In the genomic region with DNA sequence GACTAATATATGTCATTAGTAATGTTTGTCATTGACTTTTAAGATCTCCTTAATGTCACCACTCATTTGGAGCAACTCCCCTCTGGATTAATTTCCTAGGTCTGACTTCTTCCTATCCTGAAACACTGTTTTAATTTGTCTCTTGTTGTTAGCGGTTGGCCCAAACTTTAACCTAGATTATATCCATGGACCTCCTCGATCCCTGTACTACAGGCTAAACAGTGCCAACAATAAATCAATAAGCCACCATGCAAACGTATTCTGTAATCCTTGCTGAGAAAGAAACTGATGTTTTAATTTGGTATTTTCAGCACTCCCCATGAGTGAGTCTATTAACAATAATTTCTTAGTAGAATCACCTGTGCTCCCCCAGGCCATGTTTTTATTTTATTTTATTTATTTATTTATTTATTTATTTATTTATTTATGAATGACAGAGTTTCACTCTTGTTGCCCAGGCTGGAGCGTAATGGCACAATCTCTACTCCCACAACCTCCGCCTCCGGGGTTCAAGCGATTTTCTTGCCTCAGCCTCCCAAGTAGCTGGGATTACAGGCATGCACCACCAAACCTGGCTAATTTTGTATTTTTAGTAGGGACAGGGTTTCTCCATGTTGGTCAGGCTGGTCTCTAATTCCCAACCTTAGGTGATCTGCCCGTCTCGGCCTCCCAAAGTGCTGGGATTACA, we compare ENCODE assay signal across 31 cellular contexts.
"Had no signal": no experiment of that assay in that cellular context is flagged by ENCODE, and none has a peak within 500 bp of the region (broad histone marks: within the 10 kb centered on the region; RNA-seq: fewer than 3 reads in every experiment).

No MANE protein-coding gene starts in this region.

- DNase-seq: activated B cell treated with CpG ODN at 0.5 μM for 24 hours; activated CD4-positive, alpha-beta memory T cell treated with anti-CD3 and anti-CD28 coated beads for 36 hours; activated CD4-positive, alpha-beta T cell treated with anti-CD3 and anti-CD28 coated beads for 4 hours; activated CD4-positive, alpha-beta T cell treated with anti-CD3 and anti-CD28 coated beads, Interleukin-2, amount 10 ng/mL, durations not matched to agents 24 days and 14 days; activated CD4-positive, alpha-beta T cell treated with anti-CD3 and anti-CD28 coated beads, Interleukin-2, amount 50 U/mL, for 1 hour; activated CD4-positive, alpha-beta T cell treated with anti-CD3 and anti-CD28 coated beads, Interleukin-2, amount 50 U/mL, for 4 hours; activated CD4-positive, CD25-positive, alpha-beta regulatory T cell treated with anti-CD3 and anti-CD28 coated beads, Interleukin-2, amount 50 U/mL, for 72 hours; activated CD8-positive, alpha-beta memory T cell treated with anti-CD3 and anti-CD28 coated beads, Interleukin-2, amount 50 U/mL, for 4 hours; activated CD8-positive, alpha-beta T cell treated with anti-CD3 and anti-CD28 coated beads for 36 hours; activated gamma-delta T cell; activated naive CD4-positive, alpha-beta T cell treated with anti-CD3 and anti-CD28 coated beads, Interleukin-2, amount 10 ng/mL, durations not matched to agents 7 days and 5 days; activated naive CD4-positive, alpha-beta T cell treated with Interleukin-2 at 50 U/mL for 16 hours; activated naive CD8-positive, alpha-beta T cell treated with anti-CD3 and anti-CD28 coated beads, Interleukin-2, amount 10 ng/mL, durations not matched to agents 7 days and 5 days; activated naive CD8-positive, alpha-beta T cell treated with anti-CD3 and anti-CD28 coated beads, Interleukin-2, amount 50 U/mL, for 24 hours; activated T-cell treated with anti-CD3 and anti-CD28 coated beads for 4 hours; activated T-cell treated with anti-CD3 and anti-CD28 coated beads, Interleukin-2, amount 50 U/mL, for 1 hour; activated T-cell treated with anti-CD3 and anti-CD28 coated beads, Interleukin-2, amount 50 U/mL, for 4 hours; activated T-cell treated with anti-CD3 and anti-CD28 coated beads, Interleukin-2, amount 50 U/mL, for 72 hours; amygdala; anterior cingulate cortex; caudate nucleus; cerebellar nuclear complex; T-helper 1 cell; T-helper 2 cell; T-helper 9 cell had no signal

- H3K27me3 ChIP-seq: ascending aorta, cardiac muscle cell had no signal

- FAIRE-seq: bronchial epithelial cell, TTC549 had no signal

- H3K4me3 ChIP-seq: ascending aorta, cardiac muscle cell had no signal

- H3K9me3 ChIP-seq: ascending aorta had no signal

- H3K4me1 ChIP-seq: ascending aorta had no signal

- H3K36me3 ChIP-seq: ascending aorta, cardiac muscle cell had no signal

- H3K27ac ChIP-seq: ascending aorta, cardiac muscle cell, VCaP had no signal

- ATAC-seq: activated CD8-positive, alpha-beta T cell treated with anti-CD3 and anti-CD28 coated beads for 36 hours; activated naive CD8-positive, alpha-beta T cell treated with anti-CD3 and anti-CD28 coated beads, Interleukin-2, amount 50 U/mL, for 24 hours; activated T-cell treated with anti-CD3 and anti-CD28 coated beads, Interleukin-2, amount 50 U/mL, for 4 hours; activated T-cell treated with anti-CD3 and anti-CD28 coated beads, Interleukin-2, amount 50 U/mL, for 72 hours; activated T-helper 17 cell treated with anti-CD3 and anti-CD28 coated beads, Interleukin-2, amount 50 U/mL, for 72 hours had no signal
